9 cellular contexts compared by ENCODE assay signal in the genomic region with DNA sequence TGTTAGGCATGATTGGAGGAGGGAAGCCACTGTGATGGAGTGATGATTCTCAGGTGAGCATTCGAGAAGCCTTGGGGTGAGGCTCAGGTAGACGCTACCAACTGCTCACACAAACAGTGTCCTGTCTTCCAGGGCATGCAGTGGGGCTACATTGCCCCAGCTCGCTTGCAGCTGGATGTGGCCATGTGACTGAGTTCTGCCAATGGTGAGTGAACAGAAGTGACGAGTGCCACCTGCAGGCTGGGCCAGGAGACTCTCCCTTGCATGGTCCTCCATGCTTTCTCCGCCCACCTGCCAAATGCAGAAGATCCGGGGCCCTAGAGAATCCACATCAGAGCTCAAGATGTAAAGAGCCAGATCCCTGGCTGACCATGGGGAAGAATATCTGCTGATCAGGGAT.
DNase-seq lines count a peak whose midpoint lies in the region; ATAC-seq, FAIRE-seq and TF ChIP-seq lines count a peak whose summit lies in the region.
"Had no signal": no experiment of that assay in that cellular context is flagged by ENCODE, and none has a peak within 500 bp of the region (broad histone marks: within the 10 kb centered on the region; RNA-seq: fewer than 3 reads in every experiment).

No MANE protein-coding gene starts in this region.

- no peaks in the 10 kb centered on the region for H3K4me1 ChIP-seq in breast epithelium
- H3K4me1 ChIP-seq in Peyer's patch, result no peaks in the 10 kb centered on the region
- H3K4me1 ChIP-seq in endothelial cell of umbilical vein (ENCODE audit: control insufficient read depth, extremely low read depth, insufficient read depth, low read length), result no peaks in the 10 kb centered on the region
- peaks cover 0 to 3% of the 10 kb centered on the region in 2 donors for H3K4me1 ChIP-seq in neuronal stem cell (ENCODE audit: control insufficient read depth in 2 of 2, insufficient read depth in 1 of 2, low read depth in 1 of 2, low read length in 2 of 2)

- TF ChIP-seq CTCF in MCF 10A (IDR thresholded peaks at IDR 0.05; ENCODE audit: unreplicated experiment) (peak; percentile 24), breast epithelium (IDR thresholded peaks at IDR 0.05) (no peak), Peyer's patch (IDR thresholded peaks at IDR 0.05) (peak in 4 of 6 experiments; percentile 37 to 69 (median 64)), endothelial cell of umbilical vein (IDR thresholded peaks at IDR 0.05; ENCODE audit: extremely low read depth in 1 of 2, insufficient read depth in 1 of 2, low read depth in 1 of 2, low read length in 2 of 2) (peak; percentile 21 to 44)

- peaks cover 56% of the 10 kb centered on the region for H3K27me3 Mint-ChIP-seq in MCF 10A (ENCODE audit: insufficient read depth, unreplicated experiment)
- H3K27me3 Mint-ChIP-seq: activated naive CD8-positive, alpha-beta T cell had no signal

- no peak for ATAC-seq in left cardiac atrium

- no peak overlapping the region for H2BK12ac ChIP-seq in neuronal stem cell (ENCODE audit: low read length)

- no peak overlapping the region for H3K23ac ChIP-seq in neuronal stem cell (ENCODE audit: low read depth, low read length, poor library complexity)

- H4K91ac ChIP-seq in neuronal stem cell (ENCODE audit: low read depth, low read length, poor library complexity), result no peak overlapping the region

- no peak overlapping the region for H3K4me3 Mint-ChIP-seq in MCF 10A (ENCODE audit: unreplicated experiment)
- H3K4me3 Mint-ChIP-seq: activated naive CD8-positive, alpha-beta T cell had no signal

- H2AFZ ChIP-seq in endothelial cell of umbilical vein (ENCODE audit: low read depth, low read length), result no peak overlapping the region
- no peak overlapping the region for H2AFZ ChIP-seq in neuronal stem cell (ENCODE audit: low read length)

- H3K4me2 ChIP-seq in endothelial cell of umbilical vein (ENCODE audit: insufficient read depth, low read length) (no peak overlapping the region), neuronal stem cell (ENCODE audit: insufficient read depth, low read length, poor library complexity, severe bottlenecking) (no peak overlapping the region)

- WGBS in neuronal stem cell (ENCODE audit: extremely low coverage in 2 of 2, insufficient read length in 2 of 2, insufficient replicate concordance in 1 of 2), 2 donors, result no CpG with 5 or more reads among the region's 6 CpGs

- no TSS peak for BruUV-seq in MCF 10A (replicated peaks; lab: Mats Ljungman, UMichigan)
- no TSS peak for BruUV-seq in endothelial cell of umbilical vein (replicated peaks; lab: Mats Ljungman, UMichigan)

- no peak overlapping the region for H3K27ac Mint-ChIP-seq in MCF 10A (ENCODE audit: low read depth, unreplicated experiment)
- H3K27ac Mint-ChIP-seq: activated naive CD8-positive, alpha-beta T cell had no signal

- no peak overlapping the region for H2BK15ac ChIP-seq in neuronal stem cell (ENCODE audit: low read length)

- no peak overlapping the region for H3K14ac ChIP-seq in neuronal stem cell (ENCODE audit: low read length)

- no peaks in the 10 kb centered on the region for H3K9me3 Mint-ChIP-seq in MCF 10A (ENCODE audit: unreplicated experiment)

- no peaks in the 10 kb centered on the region for H3K4me1 Mint-ChIP-seq in MCF 10A (ENCODE audit: insufficient read depth, unreplicated experiment)

- H4K20me1 ChIP-seq in endothelial cell of umbilical vein (replicated peaks; ENCODE audit: control insufficient read depth, extremely low read depth, insufficient read depth, low read length), result no peaks in the 10 kb centered on the region

- H3K36me3 ChIP-seq in breast epithelium (no peaks in the 10 kb centered on the region), Peyer's patch (no peaks in the 10 kb centered on the region), endothelial cell of umbilical vein (ENCODE audit: control insufficient read depth in 2 of 2, extremely low read depth in 1 of 2, insufficient read depth in 2 of 2, low read length in 2 of 2) (no peaks in the 10 kb centered on the region), neuronal stem cell (replicated peaks in 1 of 2; ENCODE audit: control insufficient read depth in 2 of 2, insufficient read depth in 2 of 2, low read length in 2 of 2) (no peaks in the 10 kb centered on the region)

- POLR2A ChIA-PET in MCF 10A (lab: Yijun Ruan, JAX), result no interaction called here
- POLR2A ChIA-PET in endothelial cell of umbilical vein (lab: Charles Lee), result no interaction called here

- H2BK5ac ChIP-seq in neuronal stem cell (ENCODE audit: low read length), result no peak overlapping the region

- H3K79me2 ChIP-seq in endothelial cell of umbilical vein (ENCODE audit: control insufficient read depth, insufficient read depth, low read length), result no peaks in the 10 kb centered on the region

- no peaks in the 10 kb centered on the region for H3K79me1 ChIP-seq in neuronal stem cell (ENCODE audit: low read depth, low read length)

- H3K9ac ChIP-seq in endothelial cell of umbilical vein (replicated peaks; ENCODE audit: extremely low read depth, insufficient read depth, low read length), result no peak overlapping the region
- H3K9ac ChIP-seq in neuronal stem cell (ENCODE audit: low read depth, low read length, poor library complexity), result no peak overlapping the region

- TF ChIP-seq POLR2A in breast epithelium (IDR thresholded peaks at IDR 0.05), result no peak
- no peak for TF ChIP-seq POLR2A in Peyer's patch (IDR thresholded peaks at IDR 0.05)
- TF ChIP-seq POLR2A in endothelial cell of umbilical vein (IDR thresholded peaks at IDR 0.05; ENCODE audit: low read depth, low read length), result no peak

- no peak overlapping the region for H3K4ac ChIP-seq in neuronal stem cell (ENCODE audit: low read length)

- intact Hi-C loops in MCF 10A (cut with micrococcal nuclease), result no loop called here
- intact Hi-C loops in breast epithelium (cut with DNase I; ENCODE audit: low total_unique reads), result no loop called here
- intact Hi-C loops in endothelial cell of umbilical vein (cut with micrococcal nuclease), result no loop called here
- intact Hi-C loops in left cardiac atrium (cut with DNase I), result no loop called here

- H2BK120ac ChIP-seq in neuronal stem cell (ENCODE audit: low read depth, low read length), result no peak overlapping the region

- no peak overlapping the region for H4K8ac ChIP-seq in neuronal stem cell (ENCODE audit: low read depth, low read length)

- CTCF ChIA-PET in MCF 10A (lab: Yijun Ruan, JAX) (interaction anchor here (0.6 to 2.3 kb wide), 4 partner anchors 9 to 482 kb away, joined by 3 to 17 read pairs (median 4); no protein-coding TSS in a partner anchor), endothelial cell of umbilical vein (lab: Charles Lee) (interaction anchor here (1.0 to 5.2 kb wide), 7 partner anchors 8 to 417 kb away, joined by 3 to 25 read pairs (median 5); no protein-coding TSS in a partner anchor)

- no peaks in the 10 kb centered on the region for H3K36me3 Mint-ChIP-seq in MCF 10A (ENCODE audit: insufficient read depth, unreplicated experiment)
- H3K36me3 Mint-ChIP-seq: activated naive CD8-positive, alpha-beta T cell had no signal

- no peak overlapping the region for H2AK5ac ChIP-seq in neuronal stem cell (ENCODE audit: low read depth, low read length)

- no peak overlapping the region for H3K18ac ChIP-seq in neuronal stem cell (ENCODE audit: low read length)

- peak; percentile 70 for FAIRE-seq in endothelial cell of umbilical vein (lab: Jason Lieb, UNC)

- no peaks in the 10 kb centered on the region for H3K9me3 ChIP-seq in breast epithelium
- no peaks in the 10 kb centered on the region for H3K9me3 ChIP-seq in Peyer's patch
- no peaks in the 10 kb centered on the region for H3K9me3 ChIP-seq in endothelial cell of umbilical vein (replicated peaks; ENCODE audit: control insufficient read depth, insufficient read depth, low read length)
- H3K9me3 ChIP-seq in neuronal stem cell (replicated peaks in 1 of 2; ENCODE audit: control insufficient read depth in 2 of 2, insufficient read depth in 1 of 2, low read depth in 1 of 2, low read length in 2 of 2), result no peaks in the 10 kb centered on the region

- H3K27me3 ChIP-seq in breast epithelium, result no peaks in the 10 kb centered on the region
- H3K27me3 ChIP-seq in Peyer's patch, result no peaks in the 10 kb centered on the region
- H3K27me3 ChIP-seq in endothelial cell of umbilical vein (ENCODE audit: control insufficient read depth in 2 of 2, insufficient read depth in 2 of 2, low read length in 2 of 2), result no peaks in the 10 kb centered on the region
- peaks cover 0 to 11% (median 0%) of the 10 kb centered on the region in 3 experiments for H3K27me3 ChIP-seq in neuronal stem cell (ENCODE audit: control insufficient read depth in 3 of 3, insufficient read depth in 3 of 3, low read depth in 1 of 3, low read length in 3 of 3)

- dilution Hi-C loops in endothelial cell of umbilical vein (cut with MboI; ENCODE audit: extremely low pct_ligation_motif_present, low sequenced_read_pairs), result no loop called here

- DNase-seq in MCF 10A (ENCODE audit: unreplicated experiment), result peak; percentile 47
- DNase-seq in breast epithelium (ENCODE audit: low spot score in 2 of 2), result no peak
- DNase-seq in Peyer's patch, result peak in 2 of 3 donors; percentile 72 to 77
- DNase-seq in endothelial cell of umbilical vein (ENCODE audit: low read depth, low spot score), result peak; percentile 20
- peak; percentile 68 for DNase-seq in stimulated activated CD8-positive, alpha-beta memory T cell treated with anti-CD3 and anti-CD28 coated beads, Interleukin-4, amount 100 ng/mL, for 48 hours
- DNase-seq in left cardiac atrium, result no peak
- DNase-seq in amygdala (lab: John Stamatoyannopoulos, UW), result no peak
- no peak for DNase-seq in neuronal stem cell (ENCODE audit: low spot score)

- H3K9me1 ChIP-seq in endothelial cell of umbilical vein (replicated peaks; ENCODE audit: control insufficient read depth, extremely low read depth, insufficient read depth, low read length), result no peaks in the 10 kb centered on the region

- H3K4me3 ChIP-seq in breast epithelium (no peak overlapping the region), Peyer's patch (no peak overlapping the region), endothelial cell of umbilical vein (replicated peaks in 1 of 3; ENCODE audit: insufficient read depth in 1 of 3, low read depth in 1 of 3, low read length in 3 of 3) (no peak overlapping the region), neuronal stem cell (ENCODE audit: low read length in 2 of 2) (no peak overlapping the region)

- H3K27ac ChIP-seq in breast epithelium, result no peak overlapping the region
- no peak overlapping the region for H3K27ac ChIP-seq in Peyer's patch
- H3K27ac ChIP-seq in endothelial cell of umbilical vein (ENCODE audit: insufficient read depth, low read depth, low read length), result no peak overlapping the region
- no peak overlapping the region for H3K27ac ChIP-seq in neuronal stem cell (replicated peaks; ENCODE audit: low read length)

TF ChIP-seq in endothelial cell of umbilical vein, 7 proteins besides CTCF, POLR2A, EP300 and RAD21 (continues in another document):
- TF ChIP-seq POLR2AphosphoS5 (IDR thresholded peaks at IDR 0.05; ENCODE audit: insufficient read depth, low read depth, low read length) (no peak), JUN (IDR thresholded peaks at IDR 0.05; ENCODE audit: borderline replicate concordance, insufficient read depth, insufficient read length, low read depth) (no peak), EZH2 (IDR thresholded peaks at IDR 0.05; ENCODE audit: borderline replicate concordance, low read depth, low read length, severe bottlenecking) (no peak), FOS (IDR thresholded peaks at IDR 0.05; ENCODE audit: borderline replicate concordance, insufficient read depth, low read length) (no peak), MYC (IDR thresholded peaks at IDR 0.05; ENCODE audit: low read depth, low read length) (no peak)

Comparison
In these comparisons a context has a peak if more than half of its experiments do, and no peak if none do; other contexts are left out.
1. DNase-seq: peak in MCF 10A (single experiment), Peyer's patch (2 of 3), endothelial cell of umbilical vein (single experiment) and stimulated activated CD8-positive, alpha-beta memory T cell treated with anti-CD3 and anti-CD28 coated beads, Interleukin-4, amount 100 ng/mL, for 48 hours (single experiment); none in breast epithelium (0 of 2), left cardiac atrium (single experiment), amygdala (0 of 56) and neuronal stem cell (single experiment).
2. CTCF ChIP-seq: peak in MCF 10A (single experiment), Peyer's patch (4 of 6) and endothelial cell of umbilical vein (2 of 2); none in breast epithelium (0 of 3).